ENCODE assay signal across 9 cellular contexts in the genomic region with DNA sequence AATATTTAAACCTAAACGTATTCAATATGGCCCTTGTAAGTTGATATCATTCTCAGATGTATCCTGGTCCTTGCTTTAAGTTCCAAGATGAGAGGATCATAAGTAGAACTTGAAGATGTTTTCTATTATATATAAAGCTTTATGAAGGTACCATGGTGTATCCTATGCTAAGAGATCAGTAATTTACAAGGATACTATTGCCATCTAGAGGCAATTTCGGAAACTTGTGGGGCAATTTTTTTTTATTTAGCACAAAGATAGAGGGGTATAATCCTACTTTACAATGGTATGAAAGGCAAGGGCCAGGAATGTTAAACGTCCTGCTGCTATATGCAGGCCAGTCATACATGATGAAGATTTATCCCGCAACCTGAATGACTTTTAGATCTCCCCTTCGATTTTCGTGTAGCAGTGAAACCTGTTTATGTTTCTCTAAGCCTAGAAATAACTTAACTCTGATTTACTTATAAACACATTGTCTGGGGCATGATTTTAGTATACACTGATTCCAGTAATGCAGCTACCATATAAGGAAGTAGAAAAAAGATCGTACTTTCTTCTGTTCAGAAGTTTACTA. TPM values are rescaled to one million over a fixed set of nuclear protein-coding genes. Genes with fewer than 3 reads are reported as not detected.
DNase-seq lines count a peak whose midpoint lies in the region; ATAC-seq and TF ChIP-seq lines count a peak whose summit lies in the region.
"Had no signal": no experiment of that assay in that cellular context is flagged by ENCODE, and none has a peak within 500 bp of the region (broad histone marks: within the 10 kb centered on the region; RNA-seq: fewer than 3 reads in every experiment).

No MANE protein-coding gene starts in this region.

- H3K79me2 ChIP-seq in Karpas-422 (ENCODE audit: low read length): no peaks in the 10 kb centered on the region

- H4K20me1 ChIP-seq in Karpas-422 (ENCODE audit: insufficient read depth, low read depth, low read length): no peaks in the 10 kb centered on the region

- POLR2A ChIA-PET in GM10248 (lab: Yijun Ruan, JAX): no interaction called here

- H3K27ac ChIP-seq in Karpas-422 (ENCODE audit: low read length): no peak overlapping the region
- no peak overlapping the region for H3K27ac ChIP-seq in foreskin keratinocyte

- H3K4me3 ChIP-seq in Karpas-422 (ENCODE audit: low read length): no peak overlapping the region
- H3K4me3 ChIP-seq in retinal pigment epithelial cell (ENCODE audit: low read length): no peak overlapping the region

- H3K9ac ChIP-seq in Karpas-422 (ENCODE audit: low read length): no peak overlapping the region

- H3K9me3 ChIP-seq in Karpas-422 (ENCODE audit: low read length): no peaks in the 10 kb centered on the region

- no peaks in the 10 kb centered on the region for H3K36me3 ChIP-seq in Karpas-422 (ENCODE audit: insufficient read depth, low read length)

- H2AFZ ChIP-seq in Karpas-422 (ENCODE audit: low read length): no peak overlapping the region

- H3K36me3 Mint-ChIP-seq in immature natural killer cell: no peaks in the 10 kb centered on the region
- H3K36me3 Mint-ChIP-seq: activated naive CD4-positive, alpha-beta T cell treated with anti-CD3 and anti-CD28 coated beads, Interleukin-2, amount 50 U/mL, for 72 hours had no signal

- CTCF ChIA-PET in GM10248 (lab: Yijun Ruan, JAX): interaction anchor here (0.6 to 8.3 kb wide), 30 partner anchors 8 to 1503 kb away, joined by 3 to 102 read pairs (median 4); a partner anchor contains a TSS

- peaks cover 0 to 1% (median 0%) of the 10 kb centered on the region in 3 donors for H3K27me3 Mint-ChIP-seq in immature natural killer cell (ENCODE audit: low read depth in 3 of 3)

- H3K9me2 ChIP-seq in Karpas-422 (replicated peaks; ENCODE audit: insufficient read depth, low read length): no peaks in the 10 kb centered on the region

- ATAC-seq in GM21576 (IDR thresholded peaks at IDR 0.05; ENCODE audit: unreplicated experiment): peak; percentile 77
- peak; percentile 76 for ATAC-seq in foreskin keratinocyte
- ATAC-seq in activated CD4-positive, CD25-positive, alpha-beta regulatory T cell treated with anti-CD3 and anti-CD28 coated beads, Interleukin-2, amount 50 U/mL, for 24 hours: no peak

- H3K27me3 ChIP-seq in Karpas-422 (ENCODE audit: low read length): no peaks in the 10 kb centered on the region
- H3K27me3 ChIP-seq in foreskin keratinocyte: peaks cover 11% of the 10 kb centered on the region

- H3K4me3 Mint-ChIP-seq in immature natural killer cell: no peak overlapping the region

- peaks cover 5% of the 10 kb centered on the region; the same call in 1 of the 2 replicates for H3K4me1 ChIP-seq in Karpas-422 (ENCODE audit: low read length)
- H3K4me1 ChIP-seq in foreskin keratinocyte: peaks cover under 1% of the 10 kb centered on the region

- H3K9me3 Mint-ChIP-seq in immature natural killer cell: no peaks in the 10 kb centered on the region
- H3K9me3 Mint-ChIP-seq: activated naive CD4-positive, alpha-beta T cell treated with anti-CD3 and anti-CD28 coated beads, Interleukin-2, amount 50 U/mL, for 72 hours had no signal

- peak; percentile 30 for TF ChIP-seq CTCF in GM10248 (IDR thresholded peaks at IDR 0.05; ENCODE audit: control extremely low read depth, extremely low read depth, low read depth, missing control alignments)
- TF ChIP-seq CTCF in foreskin keratinocyte (conservative IDR thresholded peaks at IDR 0.05): peak; percentile 77
- peak; percentile 57 for TF ChIP-seq CTCF in retinal pigment epithelial cell (conservative IDR thresholded peaks at IDR 0.05; ENCODE audit: low read depth, low read length)

- H3K27ac Mint-ChIP-seq in immature natural killer cell: no peak overlapping the region
- H3K27ac Mint-ChIP-seq: activated naive CD4-positive, alpha-beta T cell treated with anti-CD3 and anti-CD28 coated beads, Interleukin-2, amount 50 U/mL, for 72 hours had no signal

- no peaks in the 10 kb centered on the region for H3K4me1 Mint-ChIP-seq in immature natural killer cell

- no peak overlapping the region for H3K4me2 ChIP-seq in Karpas-422 (ENCODE audit: low read depth, low read length, poor library complexity, severe bottlenecking)

- DNase-seq in GM10248 (ENCODE audit: extremely low spot score): peak; percentile 56
- DNase-seq in Karpas-422: peak; percentile 85
- DNase-seq in SK-N-DZ (ENCODE audit: low spot score): peak; percentile 52
- DNase-seq in foreskin keratinocyte: peak in 1 of 2 donors; percentile 44
- peak; percentile 25 for DNase-seq in retinal pigment epithelial cell (ENCODE audit: low read depth)
- DNase-seq in immature natural killer cell: no peak

RNA-seq across cellular contexts. Expression of a gene that starts 2.5 kb away (rescaled TPM):
- total RNA-seq in Karpas-422 (2014; rRNA removed; shearing (Covaris generic); ENCODE audit: low replicate concordance): not detected in 2 replicates
- not detected in 2 replicates for polyA plus RNA-seq in SK-N-DZ (2014; cell fraction: cytosol; rRNA removed)
- not detected in 2 replicates for polyA plus RNA-seq in SK-N-DZ (2014; cell fraction: nucleus; rRNA removed)
- not detected in 2 replicates for total RNA-seq in foreskin keratinocyte
- polyA plus RNA-seq in foreskin keratinocyte (not detected in 2 replicates), immature natural killer cell (not detected)
- total RNA-seq: activated naive CD4-positive, alpha-beta T cell treated with anti-CD3 and anti-CD28 coated beads, Interleukin-2, amount 50 U/mL, for 72 hours had no signal

RNA-seq across cellular contexts. Expression of a gene that starts 49.4 kb away (rescaled TPM):
- total RNA-seq in Karpas-422 (2014; rRNA removed; shearing (Covaris generic); ENCODE audit: low replicate concordance): 0.40 and 1.9 TPM in 2 replicates
- 6.9 and 9.4 TPM in 2 replicates for polyA plus RNA-seq in SK-N-DZ (2014; cell fraction: cytosol; rRNA removed)
- polyA plus RNA-seq in SK-N-DZ (2014; cell fraction: nucleus; rRNA removed): 4.4 and 5.6 TPM in 2 replicates
- total RNA-seq in foreskin keratinocyte: 9.8 and 13.3 TPM in 2 replicates
- polyA plus RNA-seq in foreskin keratinocyte (1.6 and 2.8 TPM in 2 replicates), immature natural killer cell (not detected)

Comparison
In these comparisons a context has a peak if more than half of its experiments do, and no peak if none do; other contexts are left out.
1. DNase-seq: peak in GM10248 (single experiment), Karpas-422 (single experiment), SK-N-DZ (single experiment) and retinal pigment epithelial cell (single experiment); none in immature natural killer cell (0 of 3).
2. ATAC-seq: peak in GM21576 (single experiment) and foreskin keratinocyte (single experiment); none in activated CD4-positive, CD25-positive, alpha-beta regulatory T cell treated with anti-CD3 and anti-CD28 coated beads, Interleukin-2, amount 50 U/mL, for 24 hours (0 of 2).
3. Peak in every context shown above with its lines, with median percentiles within 50 percentile points of each other: CTCF ChIP-seq.